In the genomic region with DNA sequence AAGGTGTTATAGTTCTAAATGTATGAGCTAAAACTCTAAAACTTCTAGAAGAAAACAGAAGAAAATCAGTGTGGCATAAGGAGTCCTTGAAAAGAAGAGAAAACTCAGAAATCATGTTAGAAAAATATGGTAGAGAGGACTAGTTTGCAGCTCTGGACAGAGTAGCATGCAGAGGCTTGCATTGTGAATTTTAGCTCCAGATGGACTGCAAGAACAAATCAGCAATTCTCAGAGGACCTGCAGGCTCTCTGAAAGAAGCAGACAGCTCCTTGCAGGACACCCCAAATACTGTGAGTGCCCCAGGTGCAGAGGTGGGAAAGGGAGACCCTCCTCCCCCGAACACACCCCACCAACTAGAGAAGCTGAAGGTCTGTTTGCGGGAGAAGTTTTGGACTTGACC, we compare ENCODE assay signal across 1 cellular context.
TF ChIP-seq lines count a peak whose summit lies in the region.

No MANE protein-coding gene starts in this region.

TF ChIP-seq in H1, 55 proteins besides CTCF, POLR2A, EP300 and RAD21 (continued from another document):
- TF ChIP-seq SP4 (IDR thresholded peaks at IDR 0.05; ENCODE audit: low read length) (no peak), TAF1 (IDR thresholded peaks at IDR 0.05; ENCODE audit: low read depth, low read length) (no peak), TCF12 (IDR thresholded peaks at IDR 0.05; ENCODE audit: low read depth, low read length) (no peak), RNF2 (IDR thresholded peaks at IDR 0.05; ENCODE audit: borderline replicate concordance, low read depth, low read length, missing control alignments, poor library complexity, severe bottlenecking) (no peak)
